15 cellular contexts compared by ENCODE assay signal in the genomic region with DNA sequence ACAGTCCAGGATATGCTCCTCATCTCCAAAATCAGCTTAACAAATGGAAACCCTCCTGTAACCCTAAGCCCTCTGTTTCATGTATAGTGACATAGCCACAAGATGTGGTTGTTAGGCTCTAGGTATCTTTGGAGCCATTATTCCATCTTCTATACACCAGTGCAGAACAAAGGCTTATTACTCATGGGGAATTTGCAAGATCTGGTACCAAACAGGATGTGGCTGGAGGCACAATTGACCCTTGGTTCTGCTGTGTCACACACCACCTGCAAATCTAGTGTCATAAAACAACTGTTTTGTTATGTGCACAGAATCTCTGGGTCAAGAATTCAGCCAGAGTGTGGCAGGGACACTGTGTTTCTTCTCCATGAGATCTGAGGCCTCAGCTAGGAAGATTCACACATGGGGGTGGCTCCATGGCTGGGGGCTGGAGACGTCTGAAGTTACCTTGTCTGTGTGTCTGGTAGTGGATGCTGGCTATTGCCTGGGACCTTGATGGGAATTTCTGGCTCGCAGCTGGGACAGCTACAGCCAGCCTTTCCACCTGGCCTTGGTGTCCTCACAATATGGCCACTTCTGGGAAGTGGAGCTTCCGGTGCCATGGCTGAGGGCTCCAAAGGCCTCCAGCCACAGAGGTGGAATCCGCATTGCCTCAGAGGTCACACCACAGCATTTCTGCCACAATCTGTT.
"Had no signal": no experiment of that assay in that cellular context is flagged by ENCODE, and none has a peak within 500 bp of the region (broad histone marks: within the 10 kb centered on the region; RNA-seq: fewer than 3 reads in every experiment).

No MANE protein-coding gene starts in this region.

- DNase-seq: cortex of kidney; dorsolateral prefrontal cortex; effector CD8-positive, alpha-beta T cell; foreskin melanocyte; head of caudate nucleus; kidney; small intestine; stimulated activated CD4-positive, alpha-beta T cell treated with anti-CD3 and anti-CD28 coated beads, Interleukin-2, amount 100 ng/mL, for 48 hours; stimulated activated naive CD4-positive, alpha-beta T cell treated with Interleukin-2 at 50 U/mL for 16 hours; upper lobe of left lung had no signal

- H3K36me3 Mint-ChIP-seq: naive thymus-derived CD8-positive, alpha-beta T cell had no signal

- H3K27ac ChIP-seq: dorsolateral prefrontal cortex, hepatocyte, neutrophil, right atrium auricular region, upper lobe of left lung, vagina had no signal

- H3K27me3 ChIP-seq: dorsolateral prefrontal cortex, hepatocyte, neutrophil, right atrium auricular region, upper lobe of left lung, vagina had no signal

- H3K27me3 Mint-ChIP-seq: naive thymus-derived CD8-positive, alpha-beta T cell had no signal

- ATAC-seq: naive thymus-derived CD8-positive, alpha-beta T cell had no signal

- H3K36me3 ChIP-seq: right atrium auricular region, upper lobe of left lung, vagina had no signal

- H3K79me2 ChIP-seq: hepatocyte had no signal

- H3K4me1 Mint-ChIP-seq: naive thymus-derived CD8-positive, alpha-beta T cell had no signal

- H3K9me3 ChIP-seq: neutrophil, right atrium auricular region, upper lobe of left lung, vagina had no signal

- H3K4me1 ChIP-seq: right atrium auricular region, upper lobe of left lung, vagina had no signal

- H3K4me3 Mint-ChIP-seq: naive thymus-derived CD8-positive, alpha-beta T cell had no signal

- H3K4me3 ChIP-seq: dorsolateral prefrontal cortex, hepatocyte, right atrium auricular region, upper lobe of left lung, vagina had no signal

- H2AFZ ChIP-seq: hepatocyte had no signal

- H3K27ac Mint-ChIP-seq: naive thymus-derived CD8-positive, alpha-beta T cell had no signal

- H3K4me2 ChIP-seq: hepatocyte had no signal

- H3K9me3 Mint-ChIP-seq: naive thymus-derived CD8-positive, alpha-beta T cell had no signal
